ENCODE assay signal across 16 cellular contexts in genomic region chr1:3868464-3869006, GRCh38. TPM values are rescaled to one million over a fixed set of nuclear protein-coding genes. Genes with fewer than 3 reads are reported as not detected.
A peak's percentile ranks its signal among the peaks of the same experiment; 100 is the strongest.
DNase-seq lines count a peak whose midpoint lies in the region; ATAC-seq and TF ChIP-seq lines count a peak whose summit lies in the region.
"Had no signal": no experiment of that assay in that cellular context is flagged by ENCODE, and none has a peak within 500 bp of the region (broad histone marks: within the 10 kb centered on the region; RNA-seq: fewer than 3 reads in every experiment).

No MANE protein-coding gene starts in this region.

- H3K4me1 ChIP-seq in mammary epithelial cell (ENCODE audit: insufficient read depth, low read length) = peaks cover 10% of the 10 kb centered on the region
- H3K4me1 ChIP-seq: gastroesophageal sphincter, sigmoid colon had no signal

- intact Hi-C loops in Calu3 (cut with micrococcal nuclease; ENCODE audit: unreplicated experiment) = no loop called here
- intact Hi-C loops in mammary epithelial cell (cut with micrococcal nuclease) = no loop called here

- no peak for TF ChIP-seq CTCF in Calu3 (IDR thresholded peaks at IDR 0.05; ENCODE audit: unreplicated experiment)
- TF ChIP-seq CTCF in chondrocyte (IDR thresholded peaks at IDR 0.05) = no peak
- no peak for TF ChIP-seq CTCF in nephron progenitor cell (IDR thresholded peaks at IDR 0.05)
- no peak for TF ChIP-seq CTCF in mammary epithelial cell (conservative IDR thresholded peaks at IDR 0.05 in 1 of 2, IDR thresholded peaks at IDR 0.05 in 1 of 2; ENCODE audit: extremely low read depth in 1 of 2, insufficient read depth in 1 of 2, low read depth in 1 of 2, low read length in 2 of 2)

- no peaks in the 10 kb centered on the region for H3K27me3 ChIP-seq in mammary epithelial cell (ENCODE audit: insufficient read depth, low read length)
- H3K27me3 ChIP-seq: dorsolateral prefrontal cortex, gastroesophageal sphincter, MG63, sigmoid colon had no signal

- no peaks in the 10 kb centered on the region for H3K27me3 Mint-ChIP-seq in Calu3 (ENCODE audit: unreplicated experiment)
- H3K27me3 Mint-ChIP-seq in chondrocyte (ENCODE audit: low read depth) = no peaks in the 10 kb centered on the region
- H3K27me3 Mint-ChIP-seq in nephron progenitor cell (ENCODE audit: low read depth, poor library complexity) = peaks cover 5% of the 10 kb centered on the region

- DNase-seq in Calu3 (no peak), chondrocyte (ENCODE audit: low spot score) (peak; percentile 82), nephron progenitor cell (no peak), left lobe of liver (ENCODE audit: low spot score) (no peak), mammary epithelial cell (no peak)
- DNase-seq: activated CD4-positive, CD25-positive, alpha-beta regulatory T cell; dorsolateral prefrontal cortex; MG63; NCI-H146; NCI-H2171 treated with DMSO at 0.1 percent for 48 hours; NCI-H774; sigmoid colon; stimulated activated CD4-positive, alpha-beta T cell treated with anti-CD3 and anti-CD28 coated beads, Interleukin-1b, Interleukin-23, amount 100 ng/mL, for 48 hours had no signal

- no peak overlapping the region for H2AFZ ChIP-seq in mammary epithelial cell (ENCODE audit: low read depth, low read length)

- H3K27ac Mint-ChIP-seq in Calu3 (ENCODE audit: unreplicated experiment) (peak overlapping the region; percentile 61), chondrocyte (ENCODE audit: unreplicated experiment) (no peak overlapping the region), nephron progenitor cell (peak overlapping the region; percentile 77)
- H3K27ac Mint-ChIP-seq: T-helper 2 cell treated with Interferon-gamma antibody and Interleukin-4, amounts not matched to agents 5 μg/mL and 100 μg/mL, for 36 hours had no signal

- no peaks in the 10 kb centered on the region for H3K4me1 Mint-ChIP-seq in Calu3 (ENCODE audit: low read depth, unreplicated experiment)
- H3K4me1 Mint-ChIP-seq in chondrocyte (ENCODE audit: low read depth) = peaks cover under 1% of the 10 kb centered on the region
- peaks cover 25% of the 10 kb centered on the region for H3K4me1 Mint-ChIP-seq in nephron progenitor cell

- H3K4me3 ChIP-seq in mammary epithelial cell (replicated peaks in 1 of 3; ENCODE audit: insufficient read depth in 1 of 3, low read depth in 2 of 3, low read length in 3 of 3) = no peak overlapping the region
- H3K4me3 ChIP-seq: dorsolateral prefrontal cortex, gastroesophageal sphincter, MG63, sigmoid colon had no signal

- dilution Hi-C loops in mammary epithelial cell (cut with HindIII; ENCODE audit: low sequenced_read_pairs) = no loop called here

- in situ Hi-C loops in mammary epithelial cell (cut with MboI; ENCODE audit: low sequenced_read_pairs in 2 of 2) = no loop called here

- no peak overlapping the region for H3K4me3 Mint-ChIP-seq in Calu3 (ENCODE audit: low read depth, unreplicated experiment)
- no peak overlapping the region for H3K4me3 Mint-ChIP-seq in chondrocyte (ENCODE audit: unreplicated experiment)
- H3K4me3 Mint-ChIP-seq in nephron progenitor cell = no peak overlapping the region
- H3K4me3 Mint-ChIP-seq: T-helper 2 cell treated with Interferon-gamma antibody and Interleukin-4, amounts not matched to agents 5 μg/mL and 100 μg/mL, for 36 hours had no signal

- H3K9me3 Mint-ChIP-seq in Calu3 (ENCODE audit: low read depth, unreplicated experiment) = peaks cover 3% of the 10 kb centered on the region
- H3K9me3 Mint-ChIP-seq in chondrocyte (ENCODE audit: low read depth) = no peaks in the 10 kb centered on the region
- peaks cover 5% of the 10 kb centered on the region for H3K9me3 Mint-ChIP-seq in nephron progenitor cell
- H3K9me3 Mint-ChIP-seq: T-helper 2 cell treated with Interferon-gamma antibody and Interleukin-4, amounts not matched to agents 5 μg/mL and 100 μg/mL, for 36 hours had no signal

- peaks cover 4% of the 10 kb centered on the region for H3K9me3 ChIP-seq in mammary epithelial cell (replicated peaks; ENCODE audit: insufficient read depth, low read length)
- H3K9me3 ChIP-seq: gastroesophageal sphincter, MG63, sigmoid colon had no signal

- peaks cover 2% of the 10 kb centered on the region for H3K36me3 ChIP-seq in mammary epithelial cell (ENCODE audit: insufficient read depth, low read length)

- WGBS in mammary epithelial cell (ENCODE audit: low coverage, missing lambda C conversion rate) = 82% methylated on average over 13 of the region's 13 CpGs

- H3K4me2 ChIP-seq in mammary epithelial cell (ENCODE audit: insufficient read depth, low read depth, low read length) = no peak overlapping the region

- H3K79me2 ChIP-seq in mammary epithelial cell (ENCODE audit: insufficient read depth, low read length) = no peaks in the 10 kb centered on the region

- CTCF ChIA-PET in Calu3 (lab: Charles Lee) (no interaction called here), mammary epithelial cell (lab: Charles Lee; ENCODE audit: low non-redundant PET) (no interaction called here)

- no peak overlapping the region for H3K9ac ChIP-seq in mammary epithelial cell (ENCODE audit: insufficient read depth, low read length)

- BruUV-seq in Calu3 (replicated peaks; lab: Mats Ljungman, UMichigan) (no TSS peak), mammary epithelial cell (replicated peaks; lab: Mats Ljungman, UMichigan) (no TSS peak)

- ATAC-seq in left lobe of liver (no peak), HG03342 (IDR thresholded peaks at IDR 0.05; ENCODE audit: unreplicated experiment) (no peak)
- ATAC-seq: gastroesophageal sphincter had no signal

- H4K20me1 ChIP-seq in mammary epithelial cell (ENCODE audit: insufficient read depth, low read length) = no peaks in the 10 kb centered on the region

- no peak overlapping the region for H3K27ac ChIP-seq in mammary epithelial cell (ENCODE audit: insufficient read depth, low read depth, low read length)
- H3K27ac ChIP-seq: dorsolateral prefrontal cortex, gastroesophageal sphincter, sigmoid colon had no signal

- peaks cover 5% of the 10 kb centered on the region for H3K36me3 Mint-ChIP-seq in Calu3 (ENCODE audit: insufficient read depth, unreplicated experiment)
- H3K36me3 Mint-ChIP-seq in chondrocyte (ENCODE audit: low read depth) = peaks cover 10% of the 10 kb centered on the region
- peaks cover 41% of the 10 kb centered on the region for H3K36me3 Mint-ChIP-seq in nephron progenitor cell (ENCODE audit: low read depth)

RNA-seq across cellular contexts. Expression of gene DFFB, which starts 11.3 kb away (rescaled TPM):
- 6.5 and 6.6 TPM in 2 replicates for total RNA-seq in Calu3 (2022)
- 5.8 to 8.2 TPM (median 7.3 TPM) in 3 replicates for total RNA-seq in chondrocyte
- total RNA-seq in left lobe of liver = 3.1 TPM
- 1 to 10 TPM; 3.3 to 4.8 TPM for total RNA-seq in mammary epithelial cell
- polyA plus RNA-seq in mammary epithelial cell = 5.5 TPM
- polyA minus RNA-seq in mammary epithelial cell = 6.7 TPM

RNA-seq across cellular contexts. Expression of gene CEP104, which starts 11.5 kb away (rescaled TPM):
- 29.4 and 34.3 TPM in 2 replicates for total RNA-seq in Calu3 (2022)
- total RNA-seq in chondrocyte = 37.4 to 40.6 TPM (median 37.6 TPM) in 3 replicates
- total RNA-seq in left lobe of liver = 27.5 TPM
- total RNA-seq in mammary epithelial cell = 10 to 100 TPM; 39.2 to 76.6 TPM
- polyA plus RNA-seq in mammary epithelial cell = 26.1 TPM
- 39.2 TPM for polyA minus RNA-seq in mammary epithelial cell

RNA-seq across cellular contexts. Expression of gene C1orf174, which starts 31.5 kb away (rescaled TPM):
- total RNA-seq in Calu3 (2022) (20.9 and 21.1 TPM in 2 replicates), chondrocyte (25.0 to 25.7 TPM (median 25.3 TPM) in 3 replicates), left lobe of liver (11.0 TPM), mammary epithelial cell (10 to 100 TPM; 26.8 to 30.8 TPM)
- 41.3 TPM for polyA plus RNA-seq in mammary epithelial cell
- 41.9 TPM for polyA minus RNA-seq in mammary epithelial cell
